2 cellular contexts compared by ENCODE assay signal in the genomic region with DNA sequence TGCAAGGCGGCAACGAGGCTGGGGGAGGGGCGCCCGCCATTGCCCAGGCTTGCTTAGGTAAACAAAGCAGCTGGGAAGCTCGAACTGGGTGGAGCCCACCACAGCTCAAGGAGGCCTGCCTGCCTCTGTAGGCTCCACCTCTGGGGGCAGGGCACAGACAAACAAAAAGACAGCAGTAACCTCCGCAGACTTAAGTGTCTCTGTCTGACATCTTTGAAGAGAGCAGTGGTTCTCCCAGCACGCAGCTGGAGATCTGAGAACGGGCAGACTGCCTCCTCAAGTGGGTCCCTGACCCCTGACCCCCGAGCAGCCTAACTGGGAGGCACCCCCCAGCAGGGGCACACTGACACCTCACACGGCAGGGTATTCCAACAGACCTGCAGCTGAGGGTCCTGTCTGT. TPM values are rescaled to one million over a fixed set of nuclear protein-coding genes. Genes with fewer than 3 reads are reported as not detected.
"Had no signal": no experiment of that assay in that cellular context is flagged by ENCODE, and none has a peak within 500 bp of the region (broad histone marks: within the 10 kb centered on the region; RNA-seq: fewer than 3 reads in every experiment).

No MANE protein-coding gene starts in this region.

RNA-seq across cellular contexts. Expression of a gene that starts 57.4 kb away (rescaled TPM):
- total RNA-seq: psoas muscle, right lobe of liver had no signal
